8 cellular contexts compared by ENCODE assay signal in genomic region chr15:64067564-64068030, GRCh38. TPM values are rescaled to one million over a fixed set of nuclear protein-coding genes. Genes with fewer than 3 reads are reported as not detected.
DNase-seq lines count a peak whose midpoint lies in the region; ATAC-seq and TF ChIP-seq lines count a peak whose summit lies in the region.

No MANE protein-coding gene starts in this region.

- H3K27me3 ChIP-seq in SJCRH30 = no peaks in the 10 kb centered on the region
- no peaks in the 10 kb centered on the region for H3K27me3 ChIP-seq in parathyroid adenoma (ENCODE audit: control insufficient read depth, insufficient read depth, low read length)
- no peaks in the 10 kb centered on the region for H3K27me3 ChIP-seq in upper lobe of right lung

- ATAC-seq in upper lobe of right lung = peak; percentile 91
- ATAC-seq in GM18520 (IDR thresholded peaks at IDR 0.05; ENCODE audit: unreplicated experiment) = no peak

- intact Hi-C loops in upper lobe of right lung (cut with DNase I) = loop anchor here (5.0 kb wide), 1 partner anchor 315 kb away; no protein-coding TSS in a partner anchor

- H3K9ac ChIP-seq in parathyroid adenoma = no peak overlapping the region

- H3K36me3 ChIP-seq in SJCRH30 (peaks cover 7% of the 10 kb centered on the region), parathyroid adenoma (ENCODE audit: control insufficient read depth, insufficient read depth, low read length) (no peaks in the 10 kb centered on the region), upper lobe of right lung (no peaks in the 10 kb centered on the region)

- DNase-seq in GM04504 (ENCODE audit: low read depth) (peak; percentile 28), SJCRH30 (peak; percentile 69 to 90), globus pallidus (ENCODE audit: low spot score) (peak; percentile 65), upper lobe of right lung (no peak)
- peak; percentile 58 for DNase-seq in activated gamma-delta T cell treated with anti-CD3 and anti-CD28 coated beads, Interleukin-2, amount 50 U/mL, for 16 hours (ENCODE audit: low read depth)

- H3K4me3 ChIP-seq in SJCRH30 = no peak overlapping the region
- H3K4me3 ChIP-seq in parathyroid adenoma (ENCODE audit: low read depth, low read length) = no peak overlapping the region
- no peak overlapping the region for H3K4me3 ChIP-seq in upper lobe of right lung

- TF ChIP-seq CTCF in LNCAP (IDR thresholded peaks at IDR 0.05) (peak; percentile 73), parathyroid adenoma (IDR thresholded peaks at IDR 0.05) (peak; percentile 67), upper lobe of right lung (IDR thresholded peaks at IDR 0.05) (peak; percentile 84)

- H3K4me1 ChIP-seq in SJCRH30 = 0 out of 2 replicates have a peak, but pooled peaks cover 2% of the 10 kb centered on the region
- H3K4me1 ChIP-seq in parathyroid adenoma = peaks cover 2% of the 10 kb centered on the region
- H3K4me1 ChIP-seq in upper lobe of right lung = peaks cover 26% of the 10 kb centered on the region

- H3K9me3 ChIP-seq in SJCRH30 (replicated peaks) = no peaks in the 10 kb centered on the region
- no peaks in the 10 kb centered on the region for H3K9me3 ChIP-seq in parathyroid adenoma (ENCODE audit: control insufficient read depth, low read length)
- H3K9me3 ChIP-seq in upper lobe of right lung = no peaks in the 10 kb centered on the region

- H3K4me2 ChIP-seq in parathyroid adenoma (ENCODE audit: low read length) = no peak overlapping the region

- H2AFZ ChIP-seq in parathyroid adenoma = no peak overlapping the region

- H3K27ac ChIP-seq in SJCRH30 (no peak overlapping the region), parathyroid adenoma (no peak overlapping the region), upper lobe of right lung (no peak overlapping the region)

- no peaks in the 10 kb centered on the region for H3K79me2 ChIP-seq in parathyroid adenoma

RNA-seq across cellular contexts. Expression of gene DAPK2, which starts 21.3 kb away (rescaled TPM):
- 0.23 and 0.85 TPM in 2 replicates for total RNA-seq in SJCRH30 (2014; rRNA removed; shearing (Covaris generic))
- 73.3 TPM for total RNA-seq in upper lobe of right lung

RNA-seq across cellular contexts. Expression of gene CIAO2A, which starts 26.0 kb away (rescaled TPM):
- total RNA-seq in SJCRH30 (2014; rRNA removed; shearing (Covaris generic)) = 126 and 143 TPM in 2 replicates
- total RNA-seq in upper lobe of right lung = 54.9 TPM

RNA-seq across cellular contexts. Expression of gene SNX1, which starts 28.2 kb away (rescaled TPM):
- 38.9 and 46.6 TPM in 2 replicates for total RNA-seq in SJCRH30 (2014; rRNA removed; shearing (Covaris generic))
- total RNA-seq in upper lobe of right lung = 162 TPM

Comparison
In these comparisons a context has a peak if more than half of its experiments do, and no peak if none do; other contexts are left out.
1. RNA of gene DAPK2, which starts 21.3 kb away (total RNA-seq): 73.3 TPM in upper lobe of right lung (single experiment); 0.23 to 0.85 TPM in SJCRH30; every median in the first group is over 10 times any median in the second.
2. Peak in every context shown above with its lines, with median percentiles within 50 percentile points of each other: CTCF ChIP-seq.